Comparison of ENCODE assay signal across 1 cellular context in genomic region chr7:81627565-81628287, GRCh38.
TF ChIP-seq lines count a peak whose summit lies in the region.

No MANE protein-coding gene starts in this region.

TF ChIP-seq in HCT116, 20 proteins besides CTCF, POLR2A, EP300 and RAD21:
- TF ChIP-seq EGR1 (IDR thresholded peaks at IDR 0.05; ENCODE audit: low read depth) (no peak), REST (IDR thresholded peaks at IDR 0.05; ENCODE audit: low read depth) (no peak)
